Comparison of ENCODE assay signal across 16 cellular contexts in the genomic region with DNA sequence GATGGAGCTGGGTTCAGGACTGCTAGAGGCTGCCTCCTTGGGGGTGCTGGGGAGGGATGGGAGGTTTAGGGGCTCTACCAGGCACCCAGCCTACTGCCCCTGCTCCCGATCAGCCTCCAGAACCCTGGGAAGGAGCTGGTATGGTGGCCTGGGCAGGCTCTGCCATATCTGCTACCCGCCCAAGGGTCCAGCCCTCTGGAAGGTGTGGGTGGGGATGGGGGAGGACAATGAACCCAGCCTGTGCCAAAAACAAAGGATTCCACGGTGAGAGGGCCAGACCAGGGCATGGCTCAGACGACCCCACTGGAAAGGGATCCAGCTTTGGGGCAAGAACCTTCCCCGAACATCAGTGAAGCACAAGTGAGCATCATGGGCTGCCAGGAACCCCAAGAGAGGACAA. TPM values are rescaled to one million over a fixed set of nuclear protein-coding genes. Genes with fewer than 3 reads are reported as not detected.
"Had no signal": no experiment of that assay in that cellular context is flagged by ENCODE, and none has a peak within 500 bp of the region (broad histone marks: within the 10 kb centered on the region; RNA-seq: fewer than 3 reads in every experiment).

No MANE protein-coding gene starts in this region.

- H3K4me3 Mint-ChIP-seq: activated naive CD8-positive, alpha-beta T cell; dendritic cell treated with granulocyte-macrophage colony-stimulating factor and Interleukin-4, amounts not matched to agents 40 ng/mL and 50 ng/mL, for 4 days; memory B cell; stimulated activated naive CD8-positive, alpha-beta T cell treated with anti-CD3 and anti-CD28 coated beads, Interleukin-15, Interleukin-2, amounts not matched to agents 100 ng/mL and 50 ng/mL, for 24 hours; type B pancreatic cell had no signal

- H3K27ac Mint-ChIP-seq: activated naive CD8-positive, alpha-beta T cell; dendritic cell treated with granulocyte-macrophage colony-stimulating factor and Interleukin-4, amounts not matched to agents 40 ng/mL and 50 ng/mL, for 4 days; memory B cell; stimulated activated naive CD8-positive, alpha-beta T cell treated with anti-CD3 and anti-CD28 coated beads, Interleukin-15, Interleukin-2, amounts not matched to agents 100 ng/mL and 50 ng/mL, for 24 hours; type B pancreatic cell had no signal

- ATAC-seq: left ventricle myocardium superior, psoas muscle had no signal

- H3K36me3 Mint-ChIP-seq: type B pancreatic cell had no signal

- H3K9me3 Mint-ChIP-seq: dendritic cell treated with granulocyte-macrophage colony-stimulating factor and Interleukin-4, amounts not matched to agents 40 ng/mL and 50 ng/mL, for 4 days; memory B cell; naive thymus-derived CD8-positive, alpha-beta T cell; stimulated activated naive CD8-positive, alpha-beta T cell treated with anti-CD3 and anti-CD28 coated beads, Interleukin-15, Interleukin-2, amounts not matched to agents 100 ng/mL and 50 ng/mL, for 24 hours; type B pancreatic cell had no signal

- H3K4me2 ChIP-seq: smooth muscle cell had no signal

- H3K9me3 ChIP-seq: psoas muscle, suprapubic skin had no signal

- DNase-seq: cerebellar nuclear complex, foreskin melanocyte, occipital lobe had no signal

- H3K27me3 ChIP-seq: suprapubic skin had no signal

- H3K27me3 Mint-ChIP-seq: activated naive CD8-positive, alpha-beta T cell; naive thymus-derived CD8-positive, alpha-beta T cell; stimulated activated naive CD8-positive, alpha-beta T cell treated with anti-CD3 and anti-CD28 coated beads, Interleukin-15, Interleukin-2, amounts not matched to agents 100 ng/mL and 50 ng/mL, for 24 hours; type B pancreatic cell had no signal

- H3K27ac ChIP-seq: psoas muscle, SK-N-MC, suprapubic skin had no signal

- H3K4me3 ChIP-seq: psoas muscle, SK-N-MC, smooth muscle cell, suprapubic skin had no signal

RNA-seq across cellular contexts. Expression of a gene that starts 19.7 kb away (rescaled TPM):
- total RNA-seq: fibroblast of lung, kidney epithelial cell, left ventricle myocardium superior had no signal
- polyA plus RNA-seq: fibroblast of lung had no signal

RNA-seq across cellular contexts. Expression of a gene that starts 39.8 kb away (rescaled TPM):
- total RNA-seq: naive thymus-derived CD8-positive, alpha-beta T cell; occipital lobe had no signal
- polyA plus RNA-seq: naive thymus-derived CD8-positive, alpha-beta T cell had no signal
